Comparison of ENCODE assay signal across 8 cellular contexts in the genomic region with DNA sequence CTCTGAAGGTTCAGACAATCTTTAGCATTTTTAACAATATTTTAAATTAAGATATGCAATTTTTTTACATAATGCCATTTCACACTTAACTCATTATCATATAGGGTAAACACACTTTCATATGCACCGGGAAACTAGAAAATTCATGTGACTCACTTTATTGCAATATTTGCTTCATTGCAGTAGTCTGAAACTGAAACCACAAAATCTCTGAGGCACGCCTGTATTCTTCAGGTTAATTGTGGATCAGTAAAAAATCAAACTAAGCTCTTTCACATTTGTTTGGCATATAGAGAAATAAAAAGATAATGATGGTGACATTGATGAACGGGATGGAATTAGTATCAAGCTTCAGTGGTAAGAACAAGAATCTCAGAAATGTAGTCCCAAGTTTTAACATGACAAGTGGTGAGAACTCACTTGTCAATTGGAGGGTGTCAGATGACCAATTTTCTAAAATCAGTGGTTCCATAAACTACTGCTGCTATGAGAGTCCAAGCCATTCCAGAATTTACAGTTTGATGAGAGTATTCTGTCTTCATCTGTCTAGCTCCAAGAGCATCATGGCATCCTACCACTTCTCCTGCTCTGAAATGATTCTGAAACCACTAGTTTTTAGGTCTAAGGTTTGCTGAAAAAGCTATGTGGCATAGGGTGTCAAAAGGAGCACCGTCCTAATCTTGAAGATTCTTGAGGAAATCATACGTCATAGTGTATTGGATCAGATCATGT.
DNase-seq lines count a peak whose midpoint lies in the region; ATAC-seq and TF ChIP-seq lines count a peak whose summit lies in the region.

No MANE protein-coding gene starts in this region.

- H3K9ac ChIP-seq in Karpas-422 (ENCODE audit: low read length) (no peak overlapping the region), colonic mucosa (ENCODE audit: low read depth in 2 of 2, low read length in 2 of 2) (no peak overlapping the region)

- no peak for TF ChIP-seq EP300 in suprapubic skin (IDR thresholded peaks at IDR 0.05)

- no peak overlapping the region for H3K27ac Mint-ChIP-seq in mesothelial cell of epicardium

- peaks cover 42% of the 10 kb centered on the region for H3K4me1 ChIP-seq in Karpas-422 (ENCODE audit: low read length)
- H3K4me1 ChIP-seq in suprapubic skin = no peaks in the 10 kb centered on the region
- H3K4me1 ChIP-seq in colonic mucosa = no peaks in the 10 kb centered on the region

- no peaks in the 10 kb centered on the region for H4K20me1 ChIP-seq in Karpas-422 (ENCODE audit: insufficient read depth, low read depth, low read length)

- ATAC-seq in GM21529 (IDR thresholded peaks at IDR 0.05; ENCODE audit: unreplicated experiment) = peak; percentile 55

- no peaks in the 10 kb centered on the region for H3K27me3 Mint-ChIP-seq in mesothelial cell of epicardium (ENCODE audit: low read depth)

- H3K27me3 ChIP-seq in Karpas-422 (ENCODE audit: low read length) (no peaks in the 10 kb centered on the region), dorsolateral prefrontal cortex (no peaks in the 10 kb centered on the region), suprapubic skin (no peaks in the 10 kb centered on the region), colonic mucosa (no peaks in the 10 kb centered on the region)

- H3K4me1 Mint-ChIP-seq in mesothelial cell of epicardium = peaks cover 20% of the 10 kb centered on the region

- H3K9me2 ChIP-seq in Karpas-422 (replicated peaks; ENCODE audit: insufficient read depth, low read length) = no peaks in the 10 kb centered on the region

- H3K4me3 Mint-ChIP-seq in mesothelial cell of epicardium = no peak overlapping the region

- H3K9me3 ChIP-seq in Karpas-422 (ENCODE audit: low read length) (no peaks in the 10 kb centered on the region), suprapubic skin (no peaks in the 10 kb centered on the region), colonic mucosa (no peaks in the 10 kb centered on the region)

- 78% methylated on average over 5 of the region's 5 CpGs for WGBS in suprapubic skin

- H3K79me2 ChIP-seq in Karpas-422 (ENCODE audit: low read length) = peaks cover 93% of the 10 kb centered on the region

- intact Hi-C loops in dorsolateral prefrontal cortex (cut with DNase I) = no loop called here
- intact Hi-C loops in colonic mucosa (cut with DNase I) = no loop called here

- DNase-seq in ELR (ENCODE audit: low read depth) (peak; percentile 74), Karpas-422 (no peak), dorsolateral prefrontal cortex (no peak), mesothelial cell of epicardium (ENCODE audit: low spot score in 2 of 2, unreplicated experiment in 2 of 2) (no peak), suprapubic skin (ENCODE audit: low spot score in 2 of 2) (no peak), colonic mucosa (no peak)
- DNase-seq in activated CD8-positive, alpha-beta memory T cell treated with anti-CD3 and anti-CD28 coated beads for 24 hours = no peak

- H3K27ac ChIP-seq in Karpas-422 (ENCODE audit: low read length) (no peak overlapping the region), dorsolateral prefrontal cortex (peak overlapping the region in 31 of 59 donors; percentile 3 to 64 (median 30)), suprapubic skin (no peak overlapping the region), colonic mucosa (no peak overlapping the region)

- no peak for TF ChIP-seq CTCF in dorsolateral prefrontal cortex (IDR thresholded peaks at IDR 0.05 in 54 of 56, conservative IDR thresholded peaks at IDR 0.05 in 2 of 56; ENCODE audit: low read depth in 1 of 56, partially characterized antibody in 56 of 56)
- no peak for TF ChIP-seq CTCF in mesothelial cell of epicardium (IDR thresholded peaks at IDR 0.05; ENCODE audit: unreplicated experiment)
- TF ChIP-seq CTCF in suprapubic skin (IDR thresholded peaks at IDR 0.05) = no peak
- no peak for TF ChIP-seq CTCF in colonic mucosa (IDR thresholded peaks at IDR 0.05)

- no peak for TF ChIP-seq POLR2A in suprapubic skin (IDR thresholded peaks at IDR 0.05)

- H3K9me3 Mint-ChIP-seq in mesothelial cell of epicardium = peaks cover 8% of the 10 kb centered on the region

- H3K36me3 Mint-ChIP-seq in mesothelial cell of epicardium = peaks cover 32% of the 10 kb centered on the region

- no peak overlapping the region for H2AFZ ChIP-seq in Karpas-422 (ENCODE audit: low read length)

- H3K4me3 ChIP-seq in Karpas-422 (ENCODE audit: low read length) = peak overlapping the region; percentile 25; the same call in 1 of the 2 replicates
- H3K4me3 ChIP-seq in dorsolateral prefrontal cortex = peak overlapping the region in 3 of 59 donors; percentile 3 to 12 (median 10)
- no peak overlapping the region for H3K4me3 ChIP-seq in suprapubic skin
- H3K4me3 ChIP-seq in colonic mucosa = no peak overlapping the region

- peaks cover 9% of the 10 kb centered on the region; the same call in 1 of the 2 replicates for H3K36me3 ChIP-seq in Karpas-422 (ENCODE audit: insufficient read depth, low read length)
- H3K36me3 ChIP-seq in suprapubic skin = no peaks in the 10 kb centered on the region
- H3K36me3 ChIP-seq in colonic mucosa = no peaks in the 10 kb centered on the region

- peak overlapping the region; percentile 50 for H3K4me2 ChIP-seq in Karpas-422 (ENCODE audit: low read depth, low read length, poor library complexity, severe bottlenecking)

Comparison
In these comparisons a context has a peak if more than half of its experiments do, and no peak if none do; other contexts are left out.
1. H3K27ac ChIP-seq: peak in dorsolateral prefrontal cortex (31 of 59); none in Karpas-422 (single experiment), suprapubic skin (single experiment) and colonic mucosa (single experiment).